8 cellular contexts compared by ENCODE assay signal in the genomic region with DNA sequence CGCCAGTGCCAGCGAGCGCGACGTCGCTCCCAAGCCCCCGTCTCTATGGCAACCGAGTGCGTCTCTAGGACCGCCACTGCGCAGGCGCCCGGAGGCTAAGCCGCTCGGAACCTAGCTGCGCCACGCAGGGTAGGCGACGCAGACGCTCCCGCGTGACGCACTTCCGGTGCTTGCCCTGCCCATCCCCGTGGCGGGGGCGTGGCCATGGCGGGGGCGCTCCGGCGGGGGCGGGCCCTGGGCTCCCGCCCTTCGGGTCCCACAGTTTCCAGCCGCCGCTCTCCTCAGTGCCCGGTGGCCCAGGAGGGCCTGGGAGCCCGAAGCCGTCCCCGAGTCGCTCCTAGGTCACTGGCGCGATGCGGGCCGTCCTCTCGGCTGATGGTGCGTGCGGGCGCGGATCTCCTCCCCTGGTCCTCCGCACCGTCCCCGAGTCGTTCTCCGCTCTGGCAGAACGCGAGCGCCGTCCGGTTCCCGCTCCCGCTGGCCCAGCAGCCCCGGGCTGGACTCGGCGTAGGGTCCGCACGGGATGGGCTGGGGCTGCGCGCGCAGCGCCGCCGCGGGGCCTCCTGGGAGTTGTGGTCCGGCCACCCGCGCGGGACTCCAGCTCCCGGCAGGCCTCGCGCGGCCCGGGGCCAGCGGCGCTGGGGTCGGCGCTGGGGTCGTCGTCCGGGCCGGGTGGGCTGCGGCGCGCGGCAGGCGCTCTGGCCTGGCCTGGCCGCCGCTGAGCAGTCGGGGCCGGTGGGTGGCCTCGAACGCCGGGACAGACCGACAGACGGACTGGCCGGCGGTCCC. TPM values are rescaled to one million over a fixed set of nuclear protein-coding genes. Genes with fewer than 3 reads are reported as not detected.
DNase-seq lines count a peak whose midpoint lies in the region; ATAC-seq and TF ChIP-seq lines count a peak whose summit lies in the region.

TSS of gene MIB2 (plus strand) at position 245 of the 789 bp plus-strand sequence. CDS start 7,953 bp downstream, outside the sequence.

- H3K27ac ChIP-seq in GM23248 (peak within 1 kb of the TSS; percentile 99), fibroblast of lung (ENCODE audit: insufficient read depth, low read length) (peak within 1 kb of the TSS; percentile 100)
- peak within 1 kb of the TSS; percentile 100 for H3K27ac ChIP-seq in naive thymus-derived CD4-positive, alpha-beta T cell (ENCODE audit: low read depth, low read length)

- H3F3A ChIP-seq in GM23248 (ENCODE audit: insufficient read depth): peaks cover 21% of the 10 kb centered on the region

- peaks cover 40% of the 10 kb centered on the region for H3K79me2 ChIP-seq in GM23248 (ENCODE audit: insufficient read depth)
- H3K79me2 ChIP-seq in fibroblast of lung (ENCODE audit: control insufficient read depth, insufficient read depth, low read length): peaks cover 20% of the 10 kb centered on the region

- H3K27me3 ChIP-seq in GM23248 (replicated peaks; ENCODE audit: insufficient read depth) (no peaks in the 10 kb centered on the region), fibroblast of lung (ENCODE audit: control insufficient read depth, insufficient read depth, low read length) (no peaks in the 10 kb centered on the region)
- no peaks in the 10 kb centered on the region for H3K27me3 ChIP-seq in naive thymus-derived CD4-positive, alpha-beta T cell (ENCODE audit: control insufficient read depth in 2 of 2, insufficient read depth in 2 of 2, low read length in 2 of 2)

- H3K36me3 ChIP-seq in GM23248 (ENCODE audit: low read depth): no peaks in the 10 kb centered on the region
- H3K36me3 ChIP-seq in fibroblast of lung (ENCODE audit: control insufficient read depth, insufficient read depth, low read length): peaks cover 4% of the 10 kb centered on the region
- H3K36me3 ChIP-seq in naive thymus-derived CD4-positive, alpha-beta T cell (ENCODE audit: control insufficient read depth in 2 of 3, insufficient read depth in 3 of 3, low read length in 3 of 3): peaks cover 0 to 3% (median 0%) of the 10 kb centered on the region in 3 experiments

- H3K36me3 Mint-ChIP-seq in naive thymus-derived CD4-positive, alpha-beta T cell: peaks cover 0 to 4% (median 0%) of the 10 kb centered on the region in 5 donors
- H3K36me3 Mint-ChIP-seq in stimulated activated naive B cell treated with anti-CD40 and anti-IgM and Interleukin-4, amounts not matched to agents 10 μg/mL and 1 μg/mL and 100 μg/mL, for 72 hours: peaks cover 12% of the 10 kb centered on the region in 2 donors

- H3K4me1 ChIP-seq in GM23248 (ENCODE audit: insufficient read depth) (peaks cover 6% of the 10 kb centered on the region; the same call in 1 of the 2 replicates), fibroblast of lung (ENCODE audit: control insufficient read depth, extremely low read depth, insufficient read depth, low read length) (peaks cover 10% of the 10 kb centered on the region)
- peaks cover 15 to 21% of the 10 kb centered on the region in 2 donors for H3K4me1 ChIP-seq in naive thymus-derived CD4-positive, alpha-beta T cell (ENCODE audit: control insufficient read depth in 2 of 2, insufficient read depth in 2 of 2, low read length in 2 of 2)

- in situ Hi-C loops in GM23248 (cut with MboI): no loop called here

- ATAC-seq in naive thymus-derived CD4-positive, alpha-beta T cell: peak; percentile 94
- ATAC-seq in stimulated activated naive B cell treated with anti-CD40 and anti-IgM and Interleukin-4, amounts not matched to agents 10 μg/mL and 1 μg/mL and 100 μg/mL, for 72 hours (replicated peaks): peak; percentile 90 to 92

- no peaks in the 10 kb centered on the region for H3K27me3 Mint-ChIP-seq in naive thymus-derived CD4-positive, alpha-beta T cell
- no peaks in the 10 kb centered on the region for H3K27me3 Mint-ChIP-seq in stimulated activated naive B cell treated with anti-CD40 and anti-IgM and Interleukin-4, amounts not matched to agents 10 μg/mL and 1 μg/mL and 100 μg/mL, for 72 hours

- no peaks in the 10 kb centered on the region for H3K9me3 ChIP-seq in GM23248 (ENCODE audit: low read depth)
- H3K9me3 ChIP-seq in fibroblast of lung (ENCODE audit: control insufficient read depth, insufficient read depth, low read depth, low read length): no peaks in the 10 kb centered on the region
- H3K9me3 ChIP-seq in naive thymus-derived CD4-positive, alpha-beta T cell (ENCODE audit: control insufficient read depth in 2 of 3, low read length in 3 of 3): no peaks in the 10 kb centered on the region

- peak within 1 kb of the TSS; percentile 94 to 100 (median 99) for H3K27ac Mint-ChIP-seq in naive thymus-derived CD4-positive, alpha-beta T cell
- peak within 1 kb of the TSS; percentile 95 for H3K27ac Mint-ChIP-seq in stimulated activated naive B cell treated with anti-CD40 and anti-IgM and Interleukin-4, amounts not matched to agents 10 μg/mL and 1 μg/mL and 100 μg/mL, for 72 hours

- CTCF ChIA-PET in naive thymus-derived CD4-positive, alpha-beta T cell (lab: Charles Lee): interaction anchor here (1.0 kb wide), 1 partner anchor 16 kb away, joined by 3 read pairs; the partner anchor contains the start of gene MMP23B

- no peaks in the 10 kb centered on the region for H4K20me1 ChIP-seq in GM23248 (ENCODE audit: insufficient read depth)
- H4K20me1 ChIP-seq in fibroblast of lung (ENCODE audit: control insufficient read depth, extremely low read depth, insufficient read depth, low read length): no peaks in the 10 kb centered on the region

- H3K4me3 ChIP-seq in GM23248: peak within 1 kb of the TSS; percentile 92
- peak within 1 kb of the TSS; percentile 73 to 98 (median 87) for H3K4me3 ChIP-seq in fibroblast of lung (replicated peaks in 1 of 4; ENCODE audit: control extremely low read depth in 1 of 4, insufficient read depth in 1 of 4, low read depth in 3 of 4, low read length in 4 of 4)
- peak within 1 kb of the TSS; percentile 74 for H3K4me3 ChIP-seq in naive thymus-derived CD4-positive, alpha-beta T cell (ENCODE audit: low read length)

- DNase-seq in Daoy (ENCODE audit: low read depth) (peak; percentile 98), GM23248 (peak; percentile 99), Kasumi-1 (lab: John Stamatoyannopoulos, UW) (peak; percentile 94 to 95), RPMI8226 (peak; percentile 100), fibroblast of lung (ENCODE audit: low read depth in 2 of 2) (peak; percentile 90 to 94)
- peak; percentile 95 to 98 for DNase-seq in activated T-helper 1 cell treated with anti-CD3 and anti-CD28 coated beads, Interleukin-2, amount 50 U/mL, for 16 hours (ENCODE audit: low read depth in 1 of 2, low spot score in 1 of 2)
- DNase-seq in naive thymus-derived CD4-positive, alpha-beta T cell: peak; percentile 98 to 100 (median 99)
- DNase-seq in stimulated activated naive B cell treated with anti-CD40 and anti-IgM and Interleukin-4, amounts not matched to agents 10 μg/mL and 1 μg/mL and 100 μg/mL, for 72 hours: peak; percentile 97

- H2AFZ ChIP-seq in GM23248 (peak within 1 kb of the TSS; percentile 58), fibroblast of lung (ENCODE audit: low read length) (peak within 1 kb of the TSS; percentile 55)

- no peak for TF ChIP-seq CTCF in fibroblast of lung (conservative IDR thresholded peaks at IDR 0.05 in 1 of 2, IDR thresholded peaks at IDR 0.05 in 1 of 2; ENCODE audit: low read depth in 1 of 2, low read length in 2 of 2)

- WGBS in GM23248 (ENCODE audit: low coverage in 1 of 2, low lambda C conversion rate in 2 of 2, missing lambda C conversion rate in 2 of 2), 2 experiments: 1% methylated on average over 51 to 88 of the region's 107 CpGs

- H3K4me2 ChIP-seq in GM23248 (ENCODE audit: unreplicated experiment) (peak within 1 kb of the TSS; percentile 94), fibroblast of lung (ENCODE audit: extremely low read depth, insufficient read depth, low read length) (peak within 1 kb of the TSS; percentile 92)

- peak within 1 kb of the TSS; percentile 93 to 99 (median 96) for H3K4me3 Mint-ChIP-seq in naive thymus-derived CD4-positive, alpha-beta T cell
- H3K4me3 Mint-ChIP-seq in stimulated activated naive B cell treated with anti-CD40 and anti-IgM and Interleukin-4, amounts not matched to agents 10 μg/mL and 1 μg/mL and 100 μg/mL, for 72 hours: peak within 1 kb of the TSS; percentile 91 to 93

- H3K9me3 Mint-ChIP-seq in naive thymus-derived CD4-positive, alpha-beta T cell: peaks cover 0 to 7% (median 0%) of the 10 kb centered on the region in 11 donors
- no peaks in the 10 kb centered on the region for H3K9me3 Mint-ChIP-seq in stimulated activated naive B cell treated with anti-CD40 and anti-IgM and Interleukin-4, amounts not matched to agents 10 μg/mL and 1 μg/mL and 100 μg/mL, for 72 hours

- peaks cover 18 to 36% (median 32%) of the 10 kb centered on the region in 7 donors for H3K4me1 Mint-ChIP-seq in naive thymus-derived CD4-positive, alpha-beta T cell
- H3K4me1 Mint-ChIP-seq in stimulated activated naive B cell treated with anti-CD40 and anti-IgM and Interleukin-4, amounts not matched to agents 10 μg/mL and 1 μg/mL and 100 μg/mL, for 72 hours: peaks cover 19 to 23% of the 10 kb centered on the region in 2 donors

- no peaks in the 10 kb centered on the region for H3K9me2 ChIP-seq in GM23248 (ENCODE audit: insufficient read depth)

- POLR2A ChIA-PET in naive thymus-derived CD4-positive, alpha-beta T cell (lab: Charles Lee): interaction anchor here (0.6 to 4.1 kb wide), 19 partner anchors 8 to 617 kb away, joined by 3 to 86 read pairs (median 5); partner anchors contain the start of genes AURKAIP1, MMP23B and MRPL20

- H3K9ac ChIP-seq in GM23248 (peak within 1 kb of the TSS; percentile 99), fibroblast of lung (ENCODE audit: insufficient read depth, low read length) (peak within 1 kb of the TSS; percentile 100)

- intact Hi-C loops in naive thymus-derived CD4-positive, alpha-beta T cell (cut with micrococcal nuclease): loop anchor here (1.0 to 10.0 kb wide), 13 partner anchors 8 to 501 kb away; partner anchors contain the start of genes CDK11B (in 2 of the 2), SSU72 (in 2 of the 2), ATAD3A (in 1 of the 2) and ATAD3B (in 1 of the 2)

RNA-seq across cellular contexts. Expression of gene MIB2, which starts in this region (rescaled TPM):
- total RNA-seq in Daoy (2014; rRNA removed; shearing (Covaris generic)): 31.3 and 38.3 TPM in 2 replicates
- total RNA-seq in GM23248 (2014; rRNA removed; shearing (Covaris generic)): 70.5 and 100 TPM in 2 replicates
- polyA plus RNA-seq in GM23248 (2016; fragmentation: Nextera tagmentation; extraction: Ambion mirVana): 29.2 and 30.3 TPM in 2 replicates
- total RNA-seq in fibroblast of lung: 74.3 and 77.3 TPM in 2 replicates
- 4.6 and 7.1 TPM in 2 replicates for polyA plus RNA-seq in fibroblast of lung
- polyA plus RNA-seq in fibroblast of lung (2012): 18.3 and 20.8 TPM in 2 replicates
- polyA minus RNA-seq in fibroblast of lung (ENCODE audit: low replicate concordance): 3.3 and 11.5 TPM in 2 replicates
- total RNA-seq in naive thymus-derived CD4-positive, alpha-beta T cell: 100 to 1,000 TPM in 2 of 5 experiments, 10 to 100 TPM in 3; 45.6 to 129 (median 65.7) TPM
- 10 to 100 TPM; 23.4 to 36.7 TPM for polyA plus RNA-seq in naive thymus-derived CD4-positive, alpha-beta T cell

Comparison
In these comparisons a context has a peak if more than half of its experiments do, and no peak if none do; other contexts are left out.
1. Peak in every context shown above with its lines: DNase-seq, ATAC-seq, H3K4me3 ChIP-seq and H3K27ac ChIP-seq.